Comparison of ENCODE assay signal across 8 cellular contexts in the genomic region with DNA sequence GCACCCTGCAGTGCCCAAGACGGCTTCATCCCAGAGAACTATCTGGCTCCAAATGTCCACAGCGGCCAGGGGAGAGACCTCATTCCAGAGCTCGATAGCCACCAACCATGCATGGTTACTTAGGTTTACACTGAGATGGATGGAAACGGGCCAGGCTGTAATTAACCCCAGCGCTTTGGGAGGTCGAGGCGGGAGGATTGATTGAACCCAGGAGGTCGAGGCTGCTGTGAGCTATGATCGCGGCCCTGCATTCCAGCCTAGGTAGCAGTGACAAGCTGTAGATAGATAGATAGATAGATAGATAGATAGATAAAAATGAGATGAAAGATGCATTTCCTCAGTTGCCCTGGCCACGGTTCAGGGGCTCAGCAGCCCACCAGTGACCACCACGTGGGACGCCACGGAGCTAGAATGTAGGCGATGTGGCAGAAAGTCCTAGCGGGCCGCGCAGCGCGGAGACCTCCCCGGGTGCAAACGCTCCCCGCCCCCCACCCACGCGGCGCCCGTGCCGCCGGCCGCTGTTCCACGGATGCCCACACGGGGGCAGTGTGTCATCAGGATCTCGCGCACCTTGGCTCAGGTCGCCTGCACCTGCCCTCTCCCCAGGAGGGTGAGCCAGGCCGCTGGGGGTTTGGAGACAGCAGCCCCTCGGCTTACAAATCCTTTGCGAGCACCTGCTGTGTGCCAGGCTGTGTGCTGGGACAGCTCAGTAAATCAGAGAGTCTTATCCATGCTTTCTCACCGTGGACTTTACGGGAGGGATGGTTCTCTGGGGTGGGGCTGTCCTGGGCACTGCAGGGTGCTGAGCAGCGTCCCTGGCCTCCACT. TPM values are rescaled to one million over a fixed set of nuclear protein-coding genes. Genes with fewer than 3 reads are reported as not detected.
DNase-seq lines count a peak whose midpoint lies in the region; ATAC-seq and TF ChIP-seq lines count a peak whose summit lies in the region.

No MANE protein-coding gene starts in this region.

- no peaks in the 10 kb centered on the region for H4K20me1 ChIP-seq in HCT116 (ENCODE audit: insufficient read depth)

- POLR2A ChIA-PET in HCT116 (lab: Charles Lee) = interaction anchor here (1.0 to 1.1 kb wide), 2 partner anchors 39 to 40 kb away, joined by 3 read pairs; no protein-coding TSS in a partner anchor

- peak; percentile 88 for TF ChIP-seq RAD21 in HCT116 (IDR thresholded peaks at IDR 0.05; ENCODE audit: low read depth)

- ATAC-seq in HCT116 (peak; percentile 84), right cardiac atrium (peak; percentile 59 to 67), HG02759 (IDR thresholded peaks at IDR 0.05; ENCODE audit: unreplicated experiment) (no peak), GM21737 (IDR thresholded peaks at IDR 0.05; ENCODE audit: unreplicated experiment) (no peak)

- H3K9me3 ChIP-seq in HCT116 (ENCODE audit: control insufficient read depth in 1 of 2, insufficient read depth in 1 of 2, low read depth in 1 of 2, low read length in 2 of 2) = no peaks in the 10 kb centered on the region
- H3K9me3 ChIP-seq in right cardiac atrium (ENCODE audit: control insufficient read depth, low read length) = no peaks in the 10 kb centered on the region

- intact Hi-C loops in HCT116 (cut with micrococcal nuclease) (loop anchor here (5.0 kb wide), 1 partner anchor 86 kb away; no protein-coding TSS in a partner anchor), right cardiac atrium (cut with DNase I) (loop anchor here in 2 of 4 donors (5.0 to 10.0 kb wide), 3 partner anchors 86 to 121 kb away; no protein-coding TSS in a partner anchor)

- H3K4me3 Mint-ChIP-seq in activated naive CD4-positive, alpha-beta T cell treated with anti-CD3 and anti-CD28 coated beads, Interleukin-2, amount 10 ng/mL, durations not matched to agents 7 days and 5 days = no peak overlapping the region

- H3K36me3 Mint-ChIP-seq in activated naive CD4-positive, alpha-beta T cell treated with anti-CD3 and anti-CD28 coated beads, Interleukin-2, amount 10 ng/mL, durations not matched to agents 7 days and 5 days = no peaks in the 10 kb centered on the region

- H3K4me3 ChIP-seq in AG10803 (ENCODE audit: low read length) (peak overlapping the region; percentile 26), HCT116 (replicated peaks in 1 of 2; ENCODE audit: low read depth in 1 of 2, low read length in 2 of 2) (peak overlapping the region in 1 of 2 experiments; percentile 18; a peak in 2 of 4 replicates), right cardiac atrium (ENCODE audit: low read length) (no peak overlapping the region)

- peak overlapping the region; percentile 50 for H2AFZ ChIP-seq in HCT116 (ENCODE audit: low read depth, low read length, poor library complexity, severe bottlenecking)

- H3K27me3 ChIP-seq in HCT116 (ENCODE audit: insufficient read depth, low read length) (no peaks in the 10 kb centered on the region), right cardiac atrium (ENCODE audit: control insufficient read depth, insufficient read depth) (no peaks in the 10 kb centered on the region)

- H3K4me1 ChIP-seq in HCT116 (ENCODE audit: control insufficient read depth in 1 of 2, insufficient read depth in 2 of 2, low read length in 2 of 2) = peaks cover 30 to 49% of the 10 kb centered on the region in 2 experiments
- H3K4me1 ChIP-seq in right cardiac atrium (ENCODE audit: control insufficient read depth, insufficient read depth, low read length) = no peaks in the 10 kb centered on the region

- 10% methylated on average over 41 of the region's 41 CpGs for WGBS in right cardiac atrium

- peak overlapping the region; percentile 60 for H3K4me2 ChIP-seq in HCT116 (ENCODE audit: low read length)

- 0 out of 2 replicates have a peak overlapping the region, but pooled peaks have one; percentile 4 for H3K27ac ChIP-seq in HCT116 (ENCODE audit: low read depth, low read length)
- no peak overlapping the region for H3K27ac ChIP-seq in right cardiac atrium (ENCODE audit: low read length)

- CTCF ChIA-PET in HCT116 (lab: Charles Lee) = interaction anchor here (0.8 to 3.7 kb wide), 12 partner anchors 11 to 175 kb away, joined by 3 to 32 read pairs (median 4); a partner anchor contains a TSS
- CTCF ChIA-PET in activated naive CD4-positive, alpha-beta T cell treated with anti-CD3 and anti-CD28 coated beads, Interleukin-2, amount 10 ng/mL, durations not matched to agents 7 days and 5 days (lab: Charles Lee) = interaction anchor here (0.9 to 8.2 kb wide), 12 partner anchors 10 to 135 kb away, joined by 3 to 75 read pairs (median 5); no protein-coding TSS in a partner anchor

- TF ChIP-seq CTCF in AG10803 (conservative IDR thresholded peaks at IDR 0.05; ENCODE audit: low read length) (peak; percentile 73), HCT116 (IDR thresholded peaks at IDR 0.05 in 2 of 3, conservative IDR thresholded peaks at IDR 0.05 in 1 of 3; ENCODE audit: borderline replicate concordance in 1 of 3, insufficient read depth in 1 of 3, low read depth in 2 of 3, low read length in 2 of 3) (peak; percentile 89 to 91 (median 89))

- H3K4me1 Mint-ChIP-seq in activated naive CD4-positive, alpha-beta T cell treated with anti-CD3 and anti-CD28 coated beads, Interleukin-2, amount 10 ng/mL, durations not matched to agents 7 days and 5 days = peaks cover 4% of the 10 kb centered on the region

- no peaks in the 10 kb centered on the region for H3K9me2 ChIP-seq in HCT116 (ENCODE audit: insufficient read depth)

- no peak overlapping the region for H3K27ac Mint-ChIP-seq in activated naive CD4-positive, alpha-beta T cell treated with anti-CD3 and anti-CD28 coated beads, Interleukin-2, amount 10 ng/mL, durations not matched to agents 7 days and 5 days

- RAD21 ChIA-PET in HCT116 (lab: Charles Lee; ENCODE audit: low non-redundant PET in 1 of 2, low total read pairs in 2 of 2, uncharacterized antibody in 2 of 2, unreplicated experiment in 2 of 2) = interaction anchor here (0.8 to 1.2 kb wide), 2 partner anchors 28 kb away, joined by 3 to 4 read pairs; no protein-coding TSS in a partner anchor

- H3K9ac ChIP-seq in HCT116 (ENCODE audit: low read length) = peak overlapping the region; percentile 1; the same call in 1 of the 2 replicates

- H3K27me3 Mint-ChIP-seq in activated naive CD4-positive, alpha-beta T cell treated with anti-CD3 and anti-CD28 coated beads, Interleukin-2, amount 10 ng/mL, durations not matched to agents 7 days and 5 days = peaks cover 48% of the 10 kb centered on the region

- no peak for TF ChIP-seq POLR2A in HCT116 (IDR thresholded peaks at IDR 0.05; ENCODE audit: borderline replicate concordance, extremely low read depth, insufficient read depth, insufficient read length)

- H3K9me3 Mint-ChIP-seq in activated naive CD4-positive, alpha-beta T cell treated with anti-CD3 and anti-CD28 coated beads, Interleukin-2, amount 10 ng/mL, durations not matched to agents 7 days and 5 days = no peaks in the 10 kb centered on the region

- no peaks in the 10 kb centered on the region for H3K36me3 ChIP-seq in HCT116 (ENCODE audit: control insufficient read depth in 1 of 2, insufficient read depth in 2 of 2, low read length in 2 of 2)

- H3K79me2 ChIP-seq in HCT116 (ENCODE audit: insufficient read depth, low read length) = no peaks in the 10 kb centered on the region

- no TSS peak for BruUV-seq in HCT116 (replicated peaks; lab: Mats Ljungman, UMichigan)

- DNase-seq in AG10803 (ENCODE audit: low read depth) (no peak), HCT116 (ENCODE audit: low read depth, low spot score) (no peak), RPMI8226 (peak; percentile 59), right cardiac atrium (peak; percentile 44 to 84 (median 83))
- DNase-seq in activated naive CD4-positive, alpha-beta T cell treated with anti-CD3 and anti-CD28 coated beads, Interleukin-2, amount 10 ng/mL, durations not matched to agents 7 days and 5 days = peak; percentile 81
- peak; percentile 79 for DNase-seq in stimulated activated CD4-positive, alpha-beta T cell treated with anti-CD3 and anti-CD28 coated beads, Interleukin-12 subunit alpha, Interleukin-12 subunit beta, amount 100 ng/mL, for 4 hours

TF ChIP-seq in HCT116, 20 proteins besides CTCF, POLR2A, EP300 and RAD21:
- TF ChIP-seq EGR1 (IDR thresholded peaks at IDR 0.05; ENCODE audit: low read depth) (peak; percentile 93), ZNF274 (IDR thresholded peaks at IDR 0.05; ENCODE audit: low read depth, low read length) (no peak), YY1 (IDR thresholded peaks at IDR 0.05; ENCODE audit: extremely low read depth, insufficient replicate concordance, low read depth, low read length) (no peak)
- TF ChIP-seq, protein P1, sequence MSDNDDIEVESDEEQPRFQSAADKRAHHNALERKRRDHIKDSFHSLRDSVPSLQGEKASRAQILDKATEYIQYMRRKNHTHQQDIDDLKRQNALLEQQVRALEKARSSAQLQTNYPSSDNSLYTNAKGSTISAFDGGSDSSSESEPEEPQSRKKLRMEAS (IDR thresholded peaks at IDR 0.05) = peak; percentile 58

RNA-seq across cellular contexts. Expression of a gene that starts 13.5 kb away (rescaled TPM):
- 263 TPM for total RNA-seq in HCT116 (2021; ENCODE audit: unreplicated experiment)
- 320 and 329 TPM in 2 replicates for polyA plus RNA-seq in HCT116 (2012)
- 1,000 to 10,000 TPM in 2 of 4 donors, 100 to 1,000 TPM in 2; 784 to 1,020 (median 971) TPM for total RNA-seq in right cardiac atrium
- 1,565 TPM for polyA plus RNA-seq in right cardiac atrium

RNA-seq across cellular contexts. Expression of a gene that starts 18.3 kb away (rescaled TPM):
- 56.5 TPM for total RNA-seq in HCT116 (2021; ENCODE audit: unreplicated experiment)
- 48.4 and 50.8 TPM in 2 replicates for polyA plus RNA-seq in HCT116 (2012)
- total RNA-seq in right cardiac atrium = 10 to 100 TPM; 63.3 to 71.6 (median 69.7) TPM
- 69.8 TPM for polyA plus RNA-seq in right cardiac atrium

RNA-seq across cellular contexts. Expression of a gene that starts 46.7 kb away (rescaled TPM):
- total RNA-seq in HCT116 (2021; ENCODE audit: unreplicated experiment) (35.6 TPM), right cardiac atrium (100 to 1,000 TPM in 1 of 4 donors, 10 to 100 TPM in 3; 78.4 to 102 (median 88.1) TPM)
- polyA plus RNA-seq in HCT116 (2012) = 41.3 and 49.3 TPM in 2 replicates
- polyA plus RNA-seq in right cardiac atrium = 68.6 TPM

Comparison
In these comparisons a context has a peak if more than half of its experiments do, and no peak if none do; other contexts are left out.
1. DNase-seq: peak in RPMI8226 (single experiment), activated naive CD4-positive, alpha-beta T cell treated with anti-CD3 and anti-CD28 coated beads, Interleukin-2, amount 10 ng/mL, durations not matched to agents 7 days and 5 days (single experiment), right cardiac atrium (3 of 3) and stimulated activated CD4-positive, alpha-beta T cell treated with anti-CD3 and anti-CD28 coated beads, Interleukin-12 subunit alpha, Interleukin-12 subunit beta, amount 100 ng/mL, for 4 hours (single experiment); none in AG10803 (single experiment) and HCT116 (single experiment).
2. ATAC-seq: peak in HCT116 (single experiment) and right cardiac atrium (2 of 2); none in HG02759 (single experiment) and GM21737 (single experiment).